ENCODE assay signal across 1 cellular context in genomic region chr4:184534511-184535391, GRCh38.
A peak's percentile ranks its signal among the peaks of the same experiment; 100 is the strongest.
TF ChIP-seq lines count a peak whose summit lies in the region.

No MANE protein-coding gene starts in this region.

TF ChIP-seq in K562, 482 proteins besides CTCF, POLR2A, EP300 and RAD21 (continued from another document and continues in another):
- TF ChIP-seq CREB5 (CRISPR knock-in tag; IDR thresholded peaks at IDR 0.05) (no peak), THRA (IDR thresholded peaks at IDR 0.05) (no peak), DNMT1 (IDR thresholded peaks at IDR 0.05) (no peak), NR2C1 (IDR thresholded peaks at IDR 0.05) (no peak), NR2C1 (tag; IDR thresholded peaks at IDR 0.05) (no peak), PTTG1 (tag; IDR thresholded peaks at IDR 0.05; ENCODE audit: low read depth) (no peak), ZEB2 (IDR thresholded peaks at IDR 0.05) (no peak), ZNF639 (CRISPR knock-in tag; conservative IDR thresholded peaks at IDR 0.05 in 1 of 2, IDR thresholded peaks at IDR 0.05 in 1 of 2) (no peak), DPF2 (IDR thresholded peaks at IDR 0.05) (peak; percentile 68), HBP1 (CRISPR knock-in tag; IDR thresholded peaks at IDR 0.05) (no peak), NFIC (IDR thresholded peaks at IDR 0.05) (peak; percentile 91), THAP7 (CRISPR knock-in tag; IDR thresholded peaks at IDR 0.05) (no peak), C11orf30 (IDR thresholded peaks at IDR 0.05; ENCODE audit: low read depth) (peak; percentile 80), ZC3H4 (CRISPR knock-in tag; IDR thresholded peaks at IDR 0.05; ENCODE audit: borderline replicate concordance) (no peak), FOXO4 (CRISPR knock-in tag; IDR thresholded peaks at IDR 0.05) (no peak), SMARCA4 (IDR thresholded peaks at IDR 0.05) (peak; percentile 69), SNAPC5 (CRISPR knock-in tag; IDR thresholded peaks at IDR 0.05) (no peak), U2AF2 (optimal IDR thresholded peaks at IDR 0.05; ENCODE audit: low read depth, low read length) (no peak), MED1 (CRISPR knock-in tag; IDR thresholded peaks at IDR 0.05; ENCODE audit: borderline replicate concordance) (no peak), ARHGAP35 (IDR thresholded peaks at IDR 0.05; ENCODE audit: partially characterized antibody) (no peak), ETV6 (IDR thresholded peaks at IDR 0.05; ENCODE audit: borderline replicate concordance in 1 of 2, low read depth in 2 of 2, low read length in 1 of 2) (no peak), ETV6 (CRISPR knock-in tag; IDR thresholded peaks at IDR 0.05; ENCODE audit: borderline replicate concordance) (no peak), MEIS2 (IDR thresholded peaks at IDR 0.05; ENCODE audit: partially characterized antibody) (peak; percentile 20), TCF7L2 (IDR thresholded peaks at IDR 0.05; ENCODE audit: low read depth, low read length) (no peak), PPARD (CRISPR knock-in tag; IDR thresholded peaks at IDR 0.05) (no peak), SRSF3 (IDR thresholded peaks at IDR 0.05; ENCODE audit: insufficient read depth, low read length) (no peak), ARID3A (IDR thresholded peaks at IDR 0.05; ENCODE audit: borderline replicate concordance, low read depth, low read length) (0 out of 2 replicates have a peak, but pooled peaks have one; percentile 57), GTF2B (IDR thresholded peaks at IDR 0.05; ENCODE audit: extremely low read depth, insufficient read length) (no peak), NR0B1 (IDR thresholded peaks at IDR 0.05; ENCODE audit: partially characterized antibody) (no peak), THAP12 (CRISPR knock-in tag; IDR thresholded peaks at IDR 0.05) (no peak), GABPA (tag; conservative IDR thresholded peaks at IDR 0.05; ENCODE audit: low read depth) (peak; percentile 55; the same call in 1 of the 2 replicates), MEF2A (IDR thresholded peaks at IDR 0.05; ENCODE audit: control insufficient read depth, low read depth, low read length) (peak; percentile 35; the same call in 1 of the 2 replicates), ZNF79 (CRISPR knock-in tag; IDR thresholded peaks at IDR 0.05; ENCODE audit: low read depth) (no peak), DLX4 (CRISPR knock-in tag; IDR thresholded peaks at IDR 0.05) (no peak), ZNF561 (CRISPR knock-in tag; conservative IDR thresholded peaks at IDR 0.05) (no peak), ARNT (IDR thresholded peaks at IDR 0.05) (no peak), SMARCB1 (IDR thresholded peaks at IDR 0.05; ENCODE audit: insufficient read length, low read depth) (no peak), MLX (CRISPR knock-in tag; conservative IDR thresholded peaks at IDR 0.05) (no peak), U2AF1 (optimal IDR thresholded peaks at IDR 0.05; ENCODE audit: low read depth, low read length) (no peak), KDM2B (CRISPR knock-in tag; IDR thresholded peaks at IDR 0.05) (no peak), ZNF224 (CRISPR knock-in tag; IDR thresholded peaks at IDR 0.05) (no peak), ZNF592 (IDR thresholded peaks at IDR 0.05) (no peak; the same call in none of the 2 replicates), MYC (IDR thresholded peaks at IDR 0.05; ENCODE audit: low read depth, low read length) (no peak), MYC (CRISPR knock-in tag; IDR thresholded peaks at IDR 0.05; ENCODE audit: borderline replicate concordance, low read depth) (no peak)
